8 cellular contexts compared by ENCODE assay signal in genomic region chr19:38657633-38658222, GRCh38. TPM values are rescaled to one million over a fixed set of nuclear protein-coding genes. Genes with fewer than 3 reads are reported as not detected.
DNase-seq lines count a peak whose midpoint lies in the region; ATAC-seq, FAIRE-seq and TF ChIP-seq lines count a peak whose summit lies in the region.

No MANE protein-coding gene starts in this region.

- H2AFZ ChIP-seq in GM12878 (ENCODE audit: control insufficient read depth, low read depth, low read length), result no peak overlapping the region

- no TSS peak for BruUV-seq in GM12878 (replicated peaks; lab: Mats Ljungman, UMichigan)

- H3K9me3 ChIP-seq in A549 (no peaks in the 10 kb centered on the region), GM12878 (replicated peaks; ENCODE audit: control insufficient read depth, insufficient read depth, low read length) (no peaks in the 10 kb centered on the region), liver (ENCODE audit: control insufficient read depth in 4 of 4, low read length in 3 of 4) (no peaks in the 10 kb centered on the region), transverse colon (no peaks in the 10 kb centered on the region)

- no peak for TF ChIP-seq RAD21 in A549 (conservative IDR thresholded peaks at IDR 0.05 in 1 of 2, IDR thresholded peaks at IDR 0.05 in 1 of 2)
- no peak for TF ChIP-seq RAD21 in GM12878 (IDR thresholded peaks at IDR 0.05; ENCODE audit: insufficient read depth, low read depth, low read length)
- no peak for TF ChIP-seq RAD21 in liver (IDR thresholded peaks at IDR 0.05)

- peak overlapping the region; percentile 12 for H3K4me3 ChIP-seq in A549
- no peak overlapping the region for H3K4me3 ChIP-seq in GM12878
- no peak overlapping the region for H3K4me3 ChIP-seq in liver (ENCODE audit: low read depth in 1 of 3, low read length in 3 of 3)
- H3K4me3 ChIP-seq in transverse colon, result no peak overlapping the region

- peaks cover 83% of the 10 kb centered on the region for H3K79me2 ChIP-seq in GM12878 (ENCODE audit: control insufficient read depth, insufficient read depth, low read length)

- TF ChIP-seq POLR2A in A549 (IDR thresholded peaks at IDR 0.05; ENCODE audit: low read length) (no peak), GM12878 (IDR thresholded peaks at IDR 0.05; ENCODE audit: low read depth, low read length) (no peak), transverse colon (IDR thresholded peaks at IDR 0.05) (no peak)

- H4K20me1 ChIP-seq in GM12878 (ENCODE audit: control insufficient read depth, insufficient read depth), result no peaks in the 10 kb centered on the region; the same call in 1 of the 2 replicates

- WGBS in A549 (ENCODE audit: missing lambda C conversion rate), result 8% methylated on average over 8 of the region's 8 CpGs
- 52% methylated on average over 8 of the region's 8 CpGs for WGBS in GM12878 (ENCODE audit: insufficient coverage, insufficient replicate concordance, low lambda C conversion rate, missing lambda C conversion rate)
- WGBS in liver, result 83% methylated on average over 8 of the region's 8 CpGs
- WGBS in transverse colon (ENCODE audit: low coverage in 1 of 2), 2 donors, result 24 to 46% methylated on average over 2 to 8 of the region's 8 CpGs

- peaks cover 98% of the 10 kb centered on the region for H3K4me1 ChIP-seq in A549
- peaks cover 29% of the 10 kb centered on the region for H3K4me1 ChIP-seq in GM12878 (ENCODE audit: control insufficient read depth, insufficient read depth, low read length)
- peaks cover 20 to 66% (median 64%) of the 10 kb centered on the region in 4 donors for H3K4me1 ChIP-seq in liver (ENCODE audit: control insufficient read depth in 4 of 4, insufficient read depth in 4 of 4, low read length in 3 of 4)
- H3K4me1 ChIP-seq in transverse colon, result peaks cover 91 to 100% (median 98%) of the 10 kb centered on the region in 4 donors

- intact Hi-C loops in GM12878 (cut with micrococcal nuclease; ENCODE audit: unreplicated experiment), result no loop called here
- intact Hi-C loops in transverse colon (cut with DNase I; ENCODE audit: low total_unique reads), result loop anchor here (10.0 kb wide), 1 partner anchor 177 kb away; the partner anchor contains the start of gene ECH1

- H3K36me3 ChIP-seq in GM12878 (ENCODE audit: control insufficient read depth in 2 of 2, insufficient read depth in 2 of 2, low read length in 1 of 2) (peaks cover 4 to 9% of the 10 kb centered on the region in 2 experiments; a peak in 2 of 4 replicates), liver (ENCODE audit: control insufficient read depth in 4 of 4, insufficient read depth in 3 of 4, low read depth in 1 of 4, low read length in 3 of 4) (no peaks in the 10 kb centered on the region), transverse colon (no peaks in the 10 kb centered on the region)

- SMC1A ChIA-PET in GM12878 (lab: Charles Lee; ENCODE audit: uncharacterized antibody, unreplicated experiment), result interaction anchor here (1.1 to 1.9 kb wide), 2 partner anchors 9 to 205 kb away, joined by 3 to 7 read pairs; no protein-coding TSS in a partner anchor

- H3K27me3 ChIP-seq in GM12878 (replicated peaks in 1 of 2; ENCODE audit: control insufficient read depth in 2 of 2, insufficient read depth in 2 of 2, low read length in 1 of 2) (no peaks in the 10 kb centered on the region), liver (ENCODE audit: control insufficient read depth in 4 of 4, insufficient read depth in 4 of 4, low read length in 3 of 4) (no peaks in the 10 kb centered on the region), transverse colon (no peaks in the 10 kb centered on the region)

- RAD21 ChIA-PET in GM12878 (lab: Charles Lee; ENCODE audit: unreplicated experiment), result no interaction called here

- POLR2A ChIA-PET in A549 (lab: Yijun Ruan, JAX), result interaction anchor here (0.8 to 4.6 kb wide), 6 partner anchors 9 to 242 kb away, joined by 3 to 47 read pairs (median 8); partner anchors contain the start of genes ACTN4, EIF3K, NFKBIB and SIRT2
- POLR2A ChIA-PET in GM12878 (lab: Charles Lee), result interaction anchor here (1.6 kb wide), 1 partner anchor 17 kb away, joined by 4 read pairs; no protein-coding TSS in a partner anchor

- H3K4me2 ChIP-seq in A549 (peak overlapping the region; percentile 83), GM12878 (ENCODE audit: control insufficient read depth, insufficient read depth) (no peak overlapping the region)

- FAIRE-seq in A549 (lab: Jason Lieb, UNC), result no peak
- FAIRE-seq in GM12878 (lab: Jason Lieb, UNC), result no peak

- in situ Hi-C loops in GM12878 (cut with MboI) (no loop called here), transverse colon (cut with MboI; ENCODE audit: low pct_ligation_motif_present in 1 of 4, low pct_unique_long_range_greater_than_20kb in 1 of 4, low sequenced_read_pairs in 3 of 4) (no loop called here), KBM-7 (cut with MboI; ENCODE audit: low pct_unique_long_range_greater_than_20kb, low sequenced_read_pairs) (no loop called here)

- H3K27ac ChIP-seq in A549, result peak overlapping the region; percentile 87 to 91
- H3K27ac ChIP-seq in GM12878 (ENCODE audit: control insufficient read depth, insufficient read depth), result no peak overlapping the region
- H3K27ac ChIP-seq in liver (ENCODE audit: low read depth in 1 of 2, low read length in 2 of 2), result peak overlapping the region; percentile 73 to 85
- peak overlapping the region; percentile 99 to 100 (median 99) for H3K27ac ChIP-seq in transverse colon

- CTCF ChIA-PET in A549 (lab: Yijun Ruan, JAX), result interaction anchor here (0.6 to 20.1 kb wide), 13 partner anchors 9 to 81 kb away, joined by 3 to 336 read pairs (median 4); partner anchors contain the start of gene ACTN4
- CTCF ChIA-PET in GM12878 (lab: Yijun Ruan, JAX), result interaction anchor here (1.3 to 1.5 kb wide), 2 partner anchors 113 to 273 kb away, joined by 3 to 4 read pairs; partner anchors contain the start of genes MRPS12 and SARS2

- peak; percentile 95 to 96 for DNase-seq in A549 (ENCODE audit: low read depth in 1 of 2, low spot score in 1 of 2)
- DNase-seq in HT-29 (ENCODE audit: low spot score), result peak; percentile 82
- DNase-seq in GM12878 (ENCODE audit: low read depth, low spot score), result no peak
- DNase-seq in transverse colon, result no peak
- DNase-seq in NCI-H1436 treated with DMSO at 0.1 percent for 48 hours (lab: John Stamatoyannopoulos, UW), result no peak
- no peak for DNase-seq in KBM-7

- ATAC-seq in A549 (peak; percentile 65 to 70), GM12878 (peak; percentile 45), GM21360 (IDR thresholded peaks at IDR 0.05; ENCODE audit: unreplicated experiment) (no peak)

- H3K9ac ChIP-seq in GM12878 (ENCODE audit: control insufficient read depth, insufficient read depth, low read length), result no peak overlapping the region
- no peak overlapping the region for H3K9ac ChIP-seq in liver (ENCODE audit: low read depth in 1 of 2, low read length in 2 of 2)

- peak in 1 of 2 experiments; percentile 46; a peak in 1 of 5 replicates for TF ChIP-seq EP300 in A549 (IDR thresholded peaks at IDR 0.05)
- no peak for TF ChIP-seq EP300 in GM12878 (IDR thresholded peaks at IDR 0.05; ENCODE audit: borderline replicate concordance in 1 of 2, control insufficient read depth in 1 of 2, low read depth in 2 of 2, low read length in 2 of 2)
- no peak for TF ChIP-seq EP300 in transverse colon (IDR thresholded peaks at IDR 0.05; ENCODE audit: low read depth)

- TF ChIP-seq CTCF in A549 (IDR thresholded peaks at IDR 0.05) (no peak), GM12878 (IDR thresholded peaks at IDR 0.05 in 2 of 3, conservative IDR thresholded peaks at IDR 0.05 in 1 of 3; ENCODE audit: control insufficient read depth in 2 of 3, extremely low read depth in 1 of 3, insufficient read depth in 1 of 3, low read depth in 3 of 3, low read length in 3 of 3) (no peak), liver (IDR thresholded peaks at IDR 0.05; ENCODE audit: low read depth, low read length, missing input control) (no peak), transverse colon (IDR thresholded peaks at IDR 0.05) (no peak)

RNA-seq across cellular contexts. Expression of gene ACTN4, which starts 10.3 kb away (rescaled TPM):
- polyA plus RNA-seq in A549 (2011; rRNA removed) (605 and 614 TPM in 2 replicates), A549 (2017; fragmentation: RNase III; extraction: RNeasy Plus Mini Kit Qiagen cat#74134 plus additional on column Dnase treatment) (967 to 1,087 TPM (median 1,011 TPM) in 3 replicates), GM12878 (2011; rRNA removed) (40.0 and 127 TPM in 2 replicates), GM12878 (2014; fragmentation: Illumina TruSeq; extraction: Trizol) (99.2 and 135 TPM in 2 replicates), GM12878 (2014; fragmentation: Nextera tagmentation; extraction: Ambion mirVana) (1 to 10 TPM; 2.4 to 6.7 TPM), GM12878 (2014; rRNA removed) (123 and 187 TPM in 2 replicates), GM12878 (2016; fragmentation: Nextera tagmentation; extraction: Ambion mirVana) (10 to 100 TPM; 37.9 to 45.7 TPM), liver (100 to 1,000 TPM in 1 of 2 donors, 10 to 100 TPM in 1; 35.4 to 104 TPM)
- 1,005 and 1,074 TPM in 2 replicates for polyA plus RNA-seq in A549 (2012; cell fraction: cytosol; rRNA removed)
- polyA plus RNA-seq in A549 (2012; cell fraction: nucleus; rRNA removed), result 3,482 and 4,263 TPM in 2 replicates
- 488 and 611 TPM in 2 replicates for polyA minus RNA-seq in A549 (2011; rRNA and poly(A)+ RNA removed)
- 1,009 and 1,083 TPM in 2 replicates for total RNA-seq in HT-29 (2014; rRNA removed; shearing (Covaris generic))
- total RNA-seq in GM12878 (2013; cell fraction: nucleolus; rRNA removed), result 94.9 and 116 TPM in 2 replicates
- total RNA-seq in GM12878 (2014; rRNA removed) (131 and 173 TPM in 2 replicates), GM12878 (2014; rRNA removed; fragmentation: Illumina TruSeq; extraction: Trizol) (26.9 and 30.4 TPM in 2 replicates), GM12878 (2021) (278 and 293 TPM in 2 replicates), liver (100 to 1,000 TPM in 1 of 2 donors, 10 to 100 TPM in 1; 93.9 to 164 TPM), transverse colon (1,000 to 10,000 TPM in 1 of 4 donors, 100 to 1,000 TPM in 3; 458 to 1,080 (median 723) TPM)
- 84.3 TPM for polyA plus RNA-seq in GM12878 (2011; ENCODE audit: low read depth)
- 71.1 and 76.5 TPM in 2 replicates for polyA plus RNA-seq in GM12878 (2011; cell fraction: cytosol; rRNA removed)
- polyA plus RNA-seq in GM12878 (2011; cell fraction: nucleus; rRNA removed), result 300 and 637 TPM in 2 replicates
- 113 and 154 TPM in 2 replicates for polyA plus RNA-seq in GM12878 (2012)
- 59.8 and 89.6 TPM in 2 replicates for polyA minus RNA-seq in GM12878 (2011; rRNA and poly(A)+ RNA removed)
- 39.3 and 47.6 TPM in 2 replicates for polyA minus RNA-seq in GM12878 (2011; cell fraction: cytosol; rRNA and poly(A)+ RNA removed)
- 27.4 and 67.4 TPM in 2 replicates for polyA minus RNA-seq in GM12878 (2011; cell fraction: nucleus; rRNA and poly(A)+ RNA removed)

RNA-seq across cellular contexts. Expression of gene EIF3K, which starts 38.7 kb away (rescaled TPM):
- polyA plus RNA-seq in A549 (2011; rRNA removed), result 419 and 491 TPM in 2 replicates
- 1,849 and 2,120 TPM in 2 replicates for polyA plus RNA-seq in A549 (2012; cell fraction: cytosol; rRNA removed)
- polyA plus RNA-seq in A549 (2012; cell fraction: nucleus; rRNA removed), result 1,703 and 2,003 TPM in 2 replicates
- 910 to 1,057 TPM (median 937 TPM) in 3 replicates for polyA plus RNA-seq in A549 (2017; fragmentation: RNase III; extraction: RNeasy Plus Mini Kit Qiagen cat#74134 plus additional on column Dnase treatment)
- polyA minus RNA-seq in A549 (2011; rRNA and poly(A)+ RNA removed), result 774 and 844 TPM in 2 replicates
- total RNA-seq in HT-29 (2014; rRNA removed; shearing (Covaris generic)), result 724 and 815 TPM in 2 replicates
- total RNA-seq in GM12878 (2013; cell fraction: nucleolus; rRNA removed), result 94.4 and 105 TPM in 2 replicates
- 454 and 468 TPM in 2 replicates for total RNA-seq in GM12878 (2014; rRNA removed)
- total RNA-seq in GM12878 (2014; rRNA removed; fragmentation: Illumina TruSeq; extraction: Trizol), result 344 and 358 TPM in 2 replicates
- total RNA-seq in GM12878 (2021), result 378 and 384 TPM in 2 replicates
- polyA plus RNA-seq in GM12878 (2011; ENCODE audit: low read depth), result 241 TPM
- polyA plus RNA-seq in GM12878 (2011; rRNA removed), result 156 and 330 TPM in 2 replicates
- 865 and 965 TPM in 2 replicates for polyA plus RNA-seq in GM12878 (2011; cell fraction: cytosol; rRNA removed)
- 352 and 437 TPM in 2 replicates for polyA plus RNA-seq in GM12878 (2011; cell fraction: nucleus; rRNA removed)
- polyA plus RNA-seq in GM12878 (2012), result 356 and 358 TPM in 2 replicates
- 862 and 927 TPM in 2 replicates for polyA plus RNA-seq in GM12878 (2014; fragmentation: Illumina TruSeq; extraction: Trizol)
- 100 to 1,000 TPM; 715 to 863 TPM for polyA plus RNA-seq in GM12878 (2014; fragmentation: Nextera tagmentation; extraction: Ambion mirVana)
- 515 and 596 TPM in 2 replicates for polyA plus RNA-seq in GM12878 (2014; rRNA removed)
- polyA plus RNA-seq in GM12878 (2016; fragmentation: Nextera tagmentation; extraction: Ambion mirVana), result 100 to 1,000 TPM; 393 to 403 TPM
- polyA minus RNA-seq in GM12878 (2011; rRNA and poly(A)+ RNA removed), result 377 and 421 TPM in 2 replicates
- 139 and 152 TPM in 2 replicates for polyA minus RNA-seq in GM12878 (2011; cell fraction: cytosol; rRNA and poly(A)+ RNA removed)
- polyA minus RNA-seq in GM12878 (2011; cell fraction: nucleus; rRNA and poly(A)+ RNA removed), result 57.3 and 75.5 TPM in 2 replicates
- total RNA-seq in liver, result 100 to 1,000 TPM; 130 to 240 TPM
- polyA plus RNA-seq in liver, result 100 to 1,000 TPM; 118 to 173 TPM
- total RNA-seq in transverse colon, result 100 to 1,000 TPM; 267 to 660 (median 460) TPM

RNA-seq across cellular contexts. Expression of gene MAP4K1, which starts 40.0 kb away (rescaled TPM):
- polyA plus RNA-seq in A549 (2011; rRNA removed) (0.78 and 1.2 TPM in 2 replicates), A549 (2017; fragmentation: RNase III; extraction: RNeasy Plus Mini Kit Qiagen cat#74134 plus additional on column Dnase treatment) (1.3 to 2.6 TPM (median 2.1 TPM) in 3 replicates), GM12878 (2011; rRNA removed) (95.5 and 243 TPM in 2 replicates), GM12878 (2014; fragmentation: Illumina TruSeq; extraction: Trizol) (122 and 157 TPM in 2 replicates), GM12878 (2014; fragmentation: Nextera tagmentation; extraction: Ambion mirVana) (10 to 100 TPM; 39.2 to 92.6 TPM), GM12878 (2014; rRNA removed) (117 and 145 TPM in 2 replicates), GM12878 (2016; fragmentation: Nextera tagmentation; extraction: Ambion mirVana) (100 to 1,000 TPM; 220 to 263 TPM), liver (1 to 10 TPM in 1 of 2 donors, under 1 TPM in 1; 0.89 to 3.1 TPM)
- polyA plus RNA-seq in A549 (2012; cell fraction: cytosol; rRNA removed), result 1.4 TPM in 2 replicates
- polyA plus RNA-seq in A549 (2012; cell fraction: nucleus; rRNA removed), result 7.0 and 8.1 TPM in 2 replicates
- polyA minus RNA-seq in A549 (2011; rRNA and poly(A)+ RNA removed), result 0.33 and 0.44 TPM in 2 replicates
- 0.36 TPM in 1 of 2 replicates, not detected in the other for total RNA-seq in HT-29 (2014; rRNA removed; shearing (Covaris generic))
- 240 and 254 TPM in 2 replicates for total RNA-seq in GM12878 (2013; cell fraction: nucleolus; rRNA removed)
- total RNA-seq in GM12878 (2014; rRNA removed) (107 and 123 TPM in 2 replicates), GM12878 (2014; rRNA removed; fragmentation: Illumina TruSeq; extraction: Trizol) (58.1 and 72.6 TPM in 2 replicates), GM12878 (2021) (294 and 306 TPM in 2 replicates), liver (1 to 10 TPM; 1.8 to 2.1 TPM), transverse colon (10 to 100 TPM in 2 of 4 donors, 1 to 10 TPM in 1, not detected in 1; 4.0 to 49.0 (median 11.1) TPM)
- polyA plus RNA-seq in GM12878 (2011; ENCODE audit: low read depth), result 90.5 TPM
- 202 and 251 TPM in 2 replicates for polyA plus RNA-seq in GM12878 (2011; cell fraction: cytosol; rRNA removed)
- 631 and 739 TPM in 2 replicates for polyA plus RNA-seq in GM12878 (2011; cell fraction: nucleus; rRNA removed)
- polyA plus RNA-seq in GM12878 (2012), result 149 and 285 TPM in 2 replicates
- polyA minus RNA-seq in GM12878 (2011; rRNA and poly(A)+ RNA removed), result 132 and 137 TPM in 2 replicates
- 101 and 112 TPM in 2 replicates for polyA minus RNA-seq in GM12878 (2011; cell fraction: cytosol; rRNA and poly(A)+ RNA removed)
- 127 and 184 TPM in 2 replicates for polyA minus RNA-seq in GM12878 (2011; cell fraction: nucleus; rRNA and poly(A)+ RNA removed)

Comparison
In these comparisons a context has a peak if more than half of its experiments do, and no peak if none do; other contexts are left out.
1. DNase-seq: peak in A549 (2 of 2) and HT-29 (single experiment); none in GM12878 (single experiment), transverse colon (single experiment), NCI-H1436 treated with DMSO at 0.1 percent for 48 hours (single experiment) and KBM-7 (single experiment).
2. Of the 24 proteins assayed by ChIP-seq in both GM12878 and A549: peak only in GM12878: none; only in A549: JUNB, MAX, PBX3, POLR2AphosphoS2 and RFX5; in both: none; in neither: 17; mixed calls (peak in some experiments, not most) for 2.